In genomic region chr18:79707671-79708070, GRCh38 we compare ENCODE assay signal across 20 cellular contexts.
"Had no signal": no experiment of that assay in that cellular context is flagged by ENCODE, and none has a peak within 500 bp of the region (broad histone marks: within the 10 kb centered on the region; RNA-seq: fewer than 3 reads in every experiment).

No MANE protein-coding gene starts in this region.

- H3K27me3 Mint-ChIP-seq: naive B cell; natural killer cell treated with Interleukin-12 subunit alpha and Interleukin-12 subunit beta and Interleukin-15 and Interleukin-18, amount 100 ng/mL, for 72 hours; progenitor cell of endocrine pancreas had no signal

- H3K4me3 Mint-ChIP-seq: mesothelial cell of epicardium; naive B cell; natural killer cell treated with Interleukin-12 subunit alpha and Interleukin-12 subunit beta and Interleukin-15 and Interleukin-18, amount 100 ng/mL, for 72 hours; neural progenitor cell had no signal

- H3K27ac Mint-ChIP-seq: mesothelial cell of epicardium, naive B cell, neural progenitor cell, progenitor cell of endocrine pancreas had no signal

- H3K4me1 Mint-ChIP-seq: mesothelial cell of epicardium, neural progenitor cell had no signal

- DNase-seq: cerebellar nuclear complex; cortex of kidney; kidney; mesenchymal stem cell; mucosa of descending colon; naive B cell; stimulated activated CD4-positive, alpha-beta T cell treated with anti-CD3 and anti-CD28 coated beads, Interleukin-15, amount 100 ng/mL, for 24 hours; stimulated activated CD4-positive, alpha-beta T cell treated with anti-CD3 and anti-CD28 coated beads, Interleukin-2, amount 100 ng/mL, for 48 hours; stimulated activated naive CD4-positive, alpha-beta T cell treated with Interleukin-2 at 50 U/mL for 16 hours; stomach; thyroid gland; trophoblast cell had no signal

- H3K9me3 Mint-ChIP-seq: mesothelial cell of epicardium; naive B cell; natural killer cell treated with Interleukin-12 subunit alpha and Interleukin-12 subunit beta and Interleukin-15 and Interleukin-18, amount 100 ng/mL, for 72 hours; neural progenitor cell had no signal

- ATAC-seq: heart left ventricle, left lobe of liver, mucosa of descending colon, sciatic nerve had no signal

- FAIRE-seq: frontal cortex, kidney had no signal
